Comparison of ENCODE assay signal across 25 cellular contexts in genomic region chr14:104516906-104517305, GRCh38.
"Had no signal": no experiment of that assay in that cellular context is flagged by ENCODE, and none has a peak within 500 bp of the region (broad histone marks: within the 10 kb centered on the region; RNA-seq: fewer than 3 reads in every experiment).

No MANE protein-coding gene starts in this region.

- H3K4me3 ChIP-seq: dorsolateral prefrontal cortex, esophagus squamous epithelium, gastroesophageal sphincter, lung, neural progenitor cell, prostate gland, right lobe of liver, tibial nerve had no signal

- H3K4me1 ChIP-seq: gastroesophageal sphincter, neural progenitor cell, parathyroid adenoma, prostate gland, right lobe of liver, tibial nerve had no signal

- H3K27me3 ChIP-seq: neural progenitor cell, right lobe of liver, tibial nerve had no signal

- ATAC-seq: gastroesophageal sphincter; left cardiac atrium; left ventricle myocardium superior; natural killer cell treated with Interleukin-12 subunit alpha and Interleukin-12 subunit beta and Interleukin-15 and Interleukin-18, amount 100 ng/mL, for 72 hours; right lobe of liver; stimulated activated memory B cell treated with anti-CD40 and anti-IgM and Interleukin-4, amounts not matched to agents 10 μg/mL and 1 μg/mL and 100 μg/mL, for 72 hours had no signal

- H3K27ac ChIP-seq: dorsolateral prefrontal cortex, epithelial cell of prostate, esophagus squamous epithelium, gastroesophageal sphincter, neural progenitor cell, parathyroid adenoma, prostate gland, right lobe of liver, tibial nerve had no signal

- DNase-seq: cortex of kidney; dorsolateral prefrontal cortex; effector CD8-positive, alpha-beta T cell; esophagus squamous epithelium; foreskin fibroblast; glutamatergic neuron; kidney; left cardiac atrium; left ventricle myocardium superior; mesenchymal stem cell; midbrain; nucleus accumbens; right lobe of liver; stimulated activated CD4-positive, alpha-beta T cell treated with anti-CD3 and anti-CD28 coated beads, Interleukin-15, amount 100 ng/mL, for 24 hours; stimulated activated CD4-positive, alpha-beta T cell treated with anti-CD3 and anti-CD28 coated beads, Interleukin-1b, Interleukin-23, amount 100 ng/mL, for 48 hours; stimulated activated CD4-positive, alpha-beta T cell treated with anti-CD3 and anti-CD28 coated beads, Interleukin-4, amount 100 ng/mL, for 24 hours had no signal

- H3K9me3 ChIP-seq: prostate gland, right lobe of liver had no signal

- H3K36me3 ChIP-seq: esophagus squamous epithelium, gastroesophageal sphincter, neural progenitor cell, prostate gland, right lobe of liver, tibial nerve had no signal
